ENCODE assay signal across 1 cellular context in the genomic region with DNA sequence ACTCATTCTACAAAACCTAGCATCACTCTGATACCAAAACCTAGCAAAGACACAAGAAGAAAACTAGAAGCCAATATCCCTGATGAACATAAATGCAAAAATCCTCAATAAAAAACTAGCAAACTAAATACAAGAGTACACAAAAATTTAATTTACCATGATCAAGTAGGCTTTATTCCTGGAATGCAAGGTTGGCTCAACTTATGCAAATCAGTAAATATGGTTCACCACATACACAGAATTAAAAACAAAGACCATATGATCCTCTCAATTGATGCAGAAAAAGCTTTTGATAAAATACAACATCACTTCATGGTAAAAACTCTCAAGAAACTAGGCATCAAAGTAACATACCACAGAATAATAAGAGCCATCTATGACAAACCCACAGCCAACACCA.
TF ChIP-seq lines count a peak whose summit lies in the region.

No MANE protein-coding gene starts in this region.

TF ChIP-seq in K562, 482 proteins besides CTCF, POLR2A, EP300 and RAD21 (continued from another document):
- TF ChIP-seq, protein P1, sequence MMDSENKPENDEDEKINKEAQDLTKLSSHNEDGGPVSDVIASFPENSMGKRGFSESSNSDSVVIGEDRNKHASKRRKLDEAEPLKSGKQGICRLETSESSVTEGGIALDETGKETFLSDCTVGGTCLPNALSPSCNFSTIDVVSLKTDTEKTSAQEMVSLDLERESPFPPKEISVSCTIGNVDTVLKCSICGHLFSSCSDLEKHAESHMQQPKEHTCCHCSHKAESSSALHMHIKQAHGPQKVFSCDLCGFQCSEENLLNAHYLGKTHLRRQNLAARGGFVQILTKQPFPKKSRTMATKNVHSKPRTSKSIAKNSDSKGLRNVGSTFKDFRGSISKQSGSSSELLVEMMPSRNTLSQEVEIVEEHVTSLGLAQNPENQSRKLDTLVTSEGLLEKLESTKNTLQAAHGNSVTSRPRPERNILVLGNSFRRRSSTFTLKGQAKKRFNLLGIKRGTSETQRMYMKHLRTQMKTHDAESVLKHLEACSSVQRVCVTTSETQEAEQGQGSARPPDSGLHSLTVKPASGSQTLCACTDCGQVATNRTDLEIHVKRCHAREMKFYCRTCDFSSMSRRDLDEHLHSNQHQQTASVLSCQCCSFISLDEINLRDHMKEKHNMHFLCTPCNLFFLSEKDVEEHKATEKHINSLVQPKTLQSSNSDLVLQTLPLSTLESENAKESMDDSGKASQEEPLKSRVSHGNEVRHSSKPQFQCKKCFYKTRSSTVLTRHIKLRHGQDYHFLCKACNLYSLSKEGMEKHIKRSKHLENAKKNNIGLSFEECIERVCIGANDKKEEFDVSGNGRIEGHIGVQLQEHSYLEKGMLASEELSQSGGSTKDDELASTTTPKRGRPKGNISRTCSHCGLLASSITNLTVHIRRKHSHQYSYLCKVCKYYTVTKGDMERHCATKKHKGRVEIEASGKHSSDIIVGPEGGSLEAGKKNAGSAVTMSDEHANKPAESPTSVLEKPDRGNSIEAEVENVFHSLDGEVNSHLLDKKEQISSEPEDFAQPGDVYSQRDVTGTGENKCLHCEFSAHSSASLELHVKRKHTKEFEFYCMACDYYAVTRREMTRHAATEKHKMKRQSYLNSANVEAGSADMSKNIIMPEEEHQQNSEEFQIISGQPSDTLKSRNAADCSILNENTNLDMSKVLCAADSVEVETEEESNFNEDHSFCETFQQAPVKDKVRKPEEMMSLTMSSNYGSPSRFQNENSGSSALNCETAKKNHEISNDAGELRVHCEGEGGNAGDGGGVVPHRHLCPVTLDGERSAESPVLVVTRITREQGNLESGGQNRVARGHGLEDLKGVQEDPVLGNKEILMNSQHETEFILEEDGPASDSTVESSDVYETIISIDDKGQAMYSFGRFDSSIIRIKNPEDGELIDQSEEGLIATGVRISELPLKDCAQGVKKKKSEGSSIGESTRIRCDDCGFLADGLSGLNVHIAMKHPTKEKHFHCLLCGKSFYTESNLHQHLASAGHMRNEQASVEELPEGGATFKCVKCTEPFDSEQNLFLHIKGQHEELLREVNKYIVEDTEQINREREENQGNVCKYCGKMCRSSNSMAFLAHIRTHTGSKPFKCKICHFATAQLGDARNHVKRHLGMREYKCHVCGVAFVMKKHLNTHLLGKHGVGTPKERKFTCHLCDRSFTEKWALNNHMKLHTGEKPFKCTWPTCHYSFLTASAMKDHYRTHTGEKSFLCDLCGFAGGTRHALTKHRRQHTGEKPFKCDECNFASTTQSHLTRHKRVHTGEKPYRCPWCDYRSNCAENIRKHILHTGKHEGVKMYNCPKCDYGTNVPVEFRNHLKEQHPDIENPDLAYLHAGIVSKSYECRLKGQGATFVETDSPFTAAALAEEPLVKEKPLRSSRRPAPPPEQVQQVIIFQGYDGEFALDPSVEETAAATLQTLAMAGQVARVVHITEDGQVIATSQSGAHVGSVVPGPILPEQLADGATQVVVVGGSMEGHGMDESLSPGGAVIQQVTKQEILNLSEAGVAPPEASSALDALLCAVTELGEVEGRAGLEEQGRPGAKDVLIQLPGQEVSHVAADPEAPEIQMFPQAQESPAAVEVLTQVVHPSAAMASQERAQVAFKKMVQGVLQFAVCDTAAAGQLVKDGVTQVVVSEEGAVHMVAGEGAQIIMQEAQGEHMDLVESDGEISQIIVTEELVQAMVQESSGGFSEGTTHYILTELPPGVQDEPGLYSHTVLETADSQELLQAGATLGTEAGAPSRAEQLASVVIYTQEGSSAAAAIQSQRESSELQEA (IDR thresholded peaks at IDR 0.05; ENCODE audit: low read depth), result no peak
- no peak for TF ChIP-seq HEY1 (CRISPR knock-in tag; IDR thresholded peaks at IDR 0.05; ENCODE audit: borderline replicate concordance)
- TF ChIP-seq ZNF324 (CRISPR knock-in tag; IDR thresholded peaks at IDR 0.05), result peak; percentile 80
- no peak for TF ChIP-seq MCM2 (IDR thresholded peaks at IDR 0.05; ENCODE audit: low read depth)
